In the genomic region with DNA sequence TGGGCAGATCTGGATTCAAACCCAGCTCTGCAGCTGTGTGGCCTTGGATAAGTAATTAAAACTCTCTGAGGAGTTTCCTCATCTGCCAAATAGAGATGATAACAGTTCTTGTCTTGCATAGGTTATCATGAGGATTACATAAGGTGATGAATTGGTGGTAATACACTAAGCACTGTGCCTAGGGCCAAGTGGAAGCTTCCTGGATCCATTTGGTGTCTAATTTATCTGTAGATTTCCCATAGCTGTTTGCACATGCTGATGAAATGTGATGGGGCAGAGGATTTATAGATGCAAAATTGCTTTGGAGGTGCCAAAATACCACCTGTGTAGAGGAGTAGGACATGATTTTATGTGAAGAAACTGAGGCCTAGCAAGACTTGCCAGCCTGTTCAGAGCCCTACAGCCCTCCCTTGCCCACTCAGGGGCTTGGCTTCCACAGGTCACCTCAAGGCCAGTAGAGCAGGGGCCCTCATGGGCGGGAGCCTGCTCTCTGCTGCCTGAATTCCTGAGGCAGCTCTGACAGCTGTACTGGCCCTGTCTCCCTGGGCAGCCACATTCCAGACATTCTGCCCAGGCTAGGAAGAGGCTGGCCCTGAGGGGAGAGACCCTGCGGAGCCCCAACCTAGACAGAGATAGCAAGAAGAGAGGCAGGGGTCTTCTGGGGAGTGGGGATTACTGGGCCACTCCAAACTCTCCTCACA, we compare ENCODE assay signal across 2 cellular contexts.
TF ChIP-seq lines count a peak whose summit lies in the region.

No MANE protein-coding gene starts in this region.

TF ChIP-seq in SK-N-SH treated with all-trans-retinoic acid at 6 μM for 48 hours, 23 proteins besides CTCF, POLR2A, EP300 and RAD21 (continued from another document):
- TF ChIP-seq, protein P1, sequence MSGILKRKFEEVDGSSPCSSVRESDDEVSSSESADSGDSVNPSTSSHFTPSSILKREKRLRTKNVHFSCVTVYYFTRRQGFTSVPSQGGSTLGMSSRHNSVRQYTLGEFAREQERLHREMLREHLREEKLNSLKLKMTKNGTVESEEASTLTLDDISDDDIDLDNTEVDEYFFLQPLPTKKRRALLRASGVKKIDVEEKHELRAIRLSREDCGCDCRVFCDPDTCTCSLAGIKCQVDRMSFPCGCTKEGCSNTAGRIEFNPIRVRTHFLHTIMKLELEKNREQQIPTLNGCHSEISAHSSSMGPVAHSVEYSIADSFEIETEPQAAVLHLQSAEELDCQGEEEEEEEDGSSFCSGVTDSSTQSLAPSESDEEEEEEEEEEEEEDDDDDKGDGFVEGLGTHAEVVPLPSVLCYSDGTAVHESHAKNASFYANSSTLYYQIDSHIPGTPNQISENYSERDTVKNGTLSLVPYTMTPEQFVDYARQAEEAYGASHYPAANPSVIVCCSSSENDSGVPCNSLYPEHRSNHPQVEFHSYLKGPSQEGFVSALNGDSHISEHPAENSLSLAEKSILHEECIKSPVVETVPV (CRISPR knock-in tag; IDR thresholded peaks at IDR 0.05) = no peak
- TF ChIP-seq ISL1 (CRISPR knock-in tag; IDR thresholded peaks at IDR 0.05) (no peak), ZNF8 (CRISPR knock-in tag; IDR thresholded peaks at IDR 0.05) (no peak), TCF4 (CRISPR knock-in tag; IDR thresholded peaks at IDR 0.05; ENCODE audit: borderline replicate concordance) (no peak), TSHZ2 (CRISPR knock-in tag; IDR thresholded peaks at IDR 0.05) (no peak), ZNF70 (CRISPR knock-in tag; IDR thresholded peaks at IDR 0.05) (no peak), BACH2 (CRISPR knock-in tag; IDR thresholded peaks at IDR 0.05; ENCODE audit: borderline replicate concordance) (no peak), PPARA (CRISPR knock-in tag; IDR thresholded peaks at IDR 0.05; ENCODE audit: borderline replicate concordance) (no peak), ZNF565 (CRISPR knock-in tag; conservative IDR thresholded peaks at IDR 0.05; ENCODE audit: low read depth) (no peak), POU6F1 (CRISPR knock-in tag; IDR thresholded peaks at IDR 0.05; ENCODE audit: borderline replicate concordance, low read depth) (no peak), ARNTL (CRISPR knock-in tag; IDR thresholded peaks at IDR 0.05; ENCODE audit: borderline replicate concordance, low read depth) (no peak), OSR1 (CRISPR knock-in tag; IDR thresholded peaks at IDR 0.05) (no peak), ZC3H10 (CRISPR knock-in tag; IDR thresholded peaks at IDR 0.05) (no peak), TOX (CRISPR knock-in tag; IDR thresholded peaks at IDR 0.05; ENCODE audit: borderline replicate concordance) (no peak), RARB (CRISPR knock-in tag; IDR thresholded peaks at IDR 0.05) (no peak)

TF ChIP-seq in SK-N-SH, 30 proteins besides CTCF, POLR2A, EP300 and RAD21 (continued from another document):
- TF ChIP-seq, protein P2, sequence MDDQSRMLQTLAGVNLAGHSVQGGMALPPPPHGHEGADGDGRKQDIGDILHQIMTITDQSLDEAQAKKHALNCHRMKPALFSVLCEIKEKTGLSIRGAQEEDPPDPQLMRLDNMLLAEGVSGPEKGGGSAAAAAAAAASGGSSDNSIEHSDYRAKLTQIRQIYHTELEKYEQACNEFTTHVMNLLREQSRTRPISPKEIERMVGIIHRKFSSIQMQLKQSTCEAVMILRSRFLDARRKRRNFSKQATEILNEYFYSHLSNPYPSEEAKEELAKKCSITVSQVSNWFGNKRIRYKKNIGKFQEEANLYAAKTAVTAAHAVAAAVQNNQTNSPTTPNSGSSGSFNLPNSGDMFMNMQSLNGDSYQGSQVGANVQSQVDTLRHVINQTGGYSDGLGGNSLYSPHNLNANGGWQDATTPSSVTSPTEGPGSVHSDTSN (IDR thresholded peaks at IDR 0.05) = no peak
- TF ChIP-seq ZBTB33 (IDR thresholded peaks at IDR 0.05; ENCODE audit: borderline replicate concordance, low read depth) = no peak
- TF ChIP-seq MEF2A (IDR thresholded peaks at IDR 0.05; ENCODE audit: borderline replicate concordance, low read depth) = no peak
- TF ChIP-seq TAF1 (IDR thresholded peaks at IDR 0.05; ENCODE audit: borderline replicate concordance, low read depth, low read length) = no peak
- TF ChIP-seq FOSL2 (IDR thresholded peaks at IDR 0.05; ENCODE audit: borderline replicate concordance, low read depth) = no peak
- no peak for TF ChIP-seq FOXM1 (IDR thresholded peaks at IDR 0.05; ENCODE audit: low read depth)
- TF ChIP-seq CHD2 (IDR thresholded peaks at IDR 0.05; ENCODE audit: low read length, partially characterized antibody) = no peak
